In genomic region chr13:21625366-21625765, GRCh38 we compare ENCODE assay signal across 7 cellular contexts. TPM values are rescaled to one million over a fixed set of nuclear protein-coding genes. Genes with fewer than 3 reads are reported as not detected.
DNase-seq lines count a peak whose midpoint lies in the region; FAIRE-seq and TF ChIP-seq lines count a peak whose summit lies in the region.

No MANE protein-coding gene starts in this region.

- POLR2A ChIA-PET in PC-9 (lab: Charles Lee; ENCODE audit: unreplicated experiment), result no interaction called here

- no TSS peak for BruUV-seq in PC-9 (replicated peaks; lab: Mats Ljungman, UMichigan)

- H3K27me3 ChIP-seq in HL-60 (ENCODE audit: insufficient read depth, poor library complexity, severe bottlenecking), result no peaks in the 10 kb centered on the region
- peaks cover 41% of the 10 kb centered on the region for H3K27me3 ChIP-seq in PC-9 (ENCODE audit: insufficient read depth, low read depth)

- TF ChIP-seq CTCF in HL-60 (IDR thresholded peaks at IDR 0.05; ENCODE audit: insufficient read depth, low read length) (peak; percentile 32), PC-9 (conservative IDR thresholded peaks at IDR 0.05) (peak; percentile 63), coronary artery (IDR thresholded peaks at IDR 0.05) (no peak)

- no peaks in the 10 kb centered on the region for H3K36me3 ChIP-seq in PC-9 (ENCODE audit: low read depth)

- intact Hi-C loops in PC-9 (cut with micrococcal nuclease; ENCODE audit: unreplicated experiment), result no loop called here

- no peaks in the 10 kb centered on the region for H3K79me2 ChIP-seq in PC-9 (ENCODE audit: low read depth)

- H3K4me3 ChIP-seq in HL-60 (replicated peaks; ENCODE audit: insufficient read depth, low read length) (no peak overlapping the region), PC-9 (no peak overlapping the region), coronary artery (no peak overlapping the region)

- H3K4me1 ChIP-seq in PC-9 (replicated peaks; ENCODE audit: insufficient read depth), result no peaks in the 10 kb centered on the region

- H3K27ac ChIP-seq in HL-60 (replicated peaks), result no peak overlapping the region
- H3K27ac ChIP-seq in PC-9, result no peak overlapping the region
- H3K27ac ChIP-seq in coronary artery, result no peak overlapping the region

- peak in 1 of 2 experiments; percentile 29 for DNase-seq in HL-60 (ENCODE audit: low read depth in 1 of 2, low spot score in 1 of 2)
- no peak for DNase-seq in PC-9
- DNase-seq in fibroblast of peridontal ligament (ENCODE audit: extremely low read depth), result peak; percentile 48
- DNase-seq in urothelium cell line (ENCODE audit: low spot score), result peak; percentile 31
- DNase-seq in mesenteric fat pad (ENCODE audit: low spot score), result no peak
- DNase-seq in coronary artery (ENCODE audit: low spot score), result no peak

- no peaks in the 10 kb centered on the region for H4K20me1 ChIP-seq in PC-9 (ENCODE audit: insufficient read depth)

- H2AFZ ChIP-seq in PC-9, result no peak overlapping the region

- no peaks in the 10 kb centered on the region for H3F3A ChIP-seq in PC-9 (ENCODE audit: insufficient read depth, low read depth)

- H3K4me2 ChIP-seq in PC-9, result 0 out of 2 replicates have a peak overlapping the region, but pooled peaks have one; percentile 15

- no peaks in the 10 kb centered on the region for H3K9me3 ChIP-seq in PC-9 (ENCODE audit: insufficient read depth, low read depth)

- H3K9me2 ChIP-seq in PC-9 (ENCODE audit: insufficient read depth), result no peaks in the 10 kb centered on the region

- CTCF ChIA-PET in PC-9 (lab: Charles Lee), result no interaction called here

- FAIRE-seq in G401.6 (lab: Jason Lieb, UNC) (peak; percentile 66), urothelium cell line (lab: Jason Lieb, UNC) (no peak)

RNA-seq across cellular contexts. Expression of gene MICU2, which starts 21.4 kb away (rescaled TPM):
- total RNA-seq in PC-9 (2021) (17.0 and 18.3 TPM in 2 replicates), mesenteric fat pad (28.8 TPM)

RNA-seq across cellular contexts. Expression of gene FGF9, which starts 45.5 kb away (rescaled TPM):
- total RNA-seq in PC-9 (2021) (not detected in 2 replicates), mesenteric fat pad (0.80 TPM)

Comparison
In these comparisons a context has a peak if more than half of its experiments do, and no peak if none do; other contexts are left out.
1. DNase-seq: peak in fibroblast of peridontal ligament (single experiment) and urothelium cell line (single experiment); none in PC-9 (0 of 2), mesenteric fat pad (single experiment) and coronary artery (single experiment).